8 cellular contexts compared by ENCODE assay signal in the genomic region with DNA sequence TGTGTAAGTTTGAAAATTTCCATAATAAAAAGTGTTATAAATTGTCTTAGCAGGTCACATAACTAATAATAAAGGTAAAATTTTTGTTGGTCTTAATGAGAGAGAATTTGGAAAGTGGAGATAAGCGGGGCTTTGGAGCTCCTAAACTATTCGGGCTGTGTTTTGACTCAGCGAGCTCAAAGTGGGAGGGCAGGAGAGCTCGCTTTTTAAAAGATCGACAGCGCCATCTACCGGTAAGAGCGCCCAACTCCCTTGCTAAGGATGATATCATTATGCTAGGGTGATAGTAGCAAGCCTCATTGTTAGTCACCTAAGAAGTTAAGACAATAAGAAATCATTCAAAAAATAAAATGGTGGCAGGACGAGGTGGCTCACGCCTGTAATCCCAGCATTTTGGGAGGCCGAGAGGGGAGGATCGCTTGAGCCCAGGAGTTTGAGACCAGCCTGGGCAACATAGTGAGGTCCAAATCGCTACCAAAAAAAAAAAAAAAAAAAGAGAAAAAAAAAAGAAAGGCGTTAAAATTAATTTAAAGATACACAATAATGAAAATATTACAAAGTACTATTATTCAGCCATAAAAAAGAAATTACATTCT. TPM values are rescaled to one million over a fixed set of nuclear protein-coding genes. Genes with fewer than 3 reads are reported as not detected.
DNase-seq lines count a peak whose midpoint lies in the region; ATAC-seq, FAIRE-seq and TF ChIP-seq lines count a peak whose summit lies in the region.

No MANE protein-coding gene starts in this region.

- CTCF ChIA-PET in activated CD4-positive, alpha-beta T cell treated with anti-CD3 and anti-CD28 coated beads for 36 hours (lab: Charles Lee), result interaction anchor here (0.6 to 7.8 kb wide), 47 partner anchors 9 to 688 kb away, joined by 3 to 92 read pairs (median 4); a partner anchor contains a TSS
- CTCF ChIA-PET in HepG2 (lab: Yijun Ruan, JAX; ENCODE audit: low intra/inter-chr PET ratio, low total read pairs), result interaction anchor here (0.8 to 1.5 kb wide), 6 partner anchors 8 to 604 kb away, joined by 3 to 8 read pairs (median 4); no protein-coding TSS in a partner anchor

- no peaks in the 10 kb centered on the region for H3K9me3 ChIP-seq in HepG2 (ENCODE audit: low read length)

- H3K27me3 ChIP-seq in HepG2 (ENCODE audit: control insufficient read depth in 1 of 2, insufficient read depth in 2 of 2, low read length in 2 of 2), result peaks cover 1 to 15% of the 10 kb centered on the region in 2 experiments; a peak in 2 of 5 replicates

- 11% methylated on average over 14 of the region's 14 CpGs for WGBS in HepG2 (ENCODE audit: low lambda C conversion rate)

- no TSS peak for BruUV-seq in HepG2 (replicated peaks; lab: Mats Ljungman, UMichigan)

- peaks cover 13% of the 10 kb centered on the region for H3K4me1 Mint-ChIP-seq in activated CD4-positive, alpha-beta T cell treated with anti-CD3 and anti-CD28 coated beads for 36 hours

- TF ChIP-seq CTCF in HepG2 (CRISPR knock-in tag; IDR thresholded peaks at IDR 0.05), result peak; percentile 91

- no peak overlapping the region for H3K4me3 ChIP-seq in HepG2 (replicated peaks in 1 of 3; ENCODE audit: insufficient read depth in 1 of 3, low read depth in 2 of 3, low read length in 3 of 3)

- H3K27ac ChIP-seq in HepG2 (ENCODE audit: extremely low read length, insufficient read depth, low read length), result no peak overlapping the region

- H3K4me3 Mint-ChIP-seq in activated CD4-positive, alpha-beta T cell treated with anti-CD3 and anti-CD28 coated beads for 36 hours, result no peak overlapping the region

- DNase-seq in D341Med (ENCODE audit: low spot score) (peak; percentile 81), NCI-H510A (lab: John Stamatoyannopoulos, UW) (peak; percentile 52), cerebellum (ENCODE audit: low spot score) (peak; percentile 84), HepG2 (ENCODE audit: low spot score) (peak; percentile 78)
- DNase-seq in activated CD4-positive, alpha-beta T cell treated with anti-CD3 and anti-CD28 coated beads for 36 hours, result peak; percentile 94
- peak; percentile 87 to 92 for DNase-seq in stimulated activated CD4-positive, alpha-beta T cell treated with anti-CD3 and anti-CD28 coated beads, Interleukin-4, amount 100 ng/mL, for 48 hours (ENCODE audit: low read depth in 2 of 2)

- no peaks in the 10 kb centered on the region for H3K79me2 ChIP-seq in HepG2 (ENCODE audit: insufficient read depth, low read length)

- no peak overlapping the region for H3K4me2 ChIP-seq in HepG2 (ENCODE audit: low read depth, low read length)

- intact Hi-C loops in activated CD4-positive, alpha-beta T cell treated with anti-CD3 and anti-CD28 coated beads for 36 hours (cut with DNase I, micrococcal nuclease), result loop anchor here (1.0 to 10.0 kb wide), 10 partner anchors 172 to 605 kb away; a partner anchor contains a TSS
- intact Hi-C loops in HepG2 (cut with micrococcal nuclease; ENCODE audit: unreplicated experiment), result loop anchor here (1.0 to 2.0 kb wide), 2 partner anchors 173 to 259 kb away; a partner anchor contains a TSS

- no peak overlapping the region for H3K27ac Mint-ChIP-seq in activated CD4-positive, alpha-beta T cell treated with anti-CD3 and anti-CD28 coated beads for 36 hours

- in situ Hi-C loops in HepG2 (cut with HindIII; ENCODE audit: extremely low pct_ligation_motif_present, low pct_unique_long_range_greater_than_20kb), result loop anchor here (5.0 to 25.0 kb wide), 3 partner anchors 260 to 625 kb away; a partner anchor contains a TSS

- no peak overlapping the region for H3K9ac ChIP-seq in HepG2 (ENCODE audit: insufficient read depth, low read depth, low read length)

- H3K36me3 ChIP-seq in HepG2 (replicated peaks in 1 of 2; ENCODE audit: control insufficient read depth in 1 of 2, insufficient read depth in 2 of 2, low read length in 2 of 2), result no peaks in the 10 kb centered on the region

- no peak for TF ChIP-seq POLR2A in HepG2 (IDR thresholded peaks at IDR 0.05; ENCODE audit: insufficient read depth in 1 of 2, low read depth in 2 of 2, low read length in 2 of 2)

- peak; percentile 89 for FAIRE-seq in HepG2 (lab: Jason Lieb, UNC)

- no peaks in the 10 kb centered on the region for H3K9me3 Mint-ChIP-seq in activated CD4-positive, alpha-beta T cell treated with anti-CD3 and anti-CD28 coated beads for 36 hours (ENCODE audit: low read depth)

- no peaks in the 10 kb centered on the region for H4K20me1 ChIP-seq in HepG2 (ENCODE audit: insufficient read depth, low read length)

- no peaks in the 10 kb centered on the region for H3K36me3 Mint-ChIP-seq in activated CD4-positive, alpha-beta T cell treated with anti-CD3 and anti-CD28 coated beads for 36 hours (ENCODE audit: low read depth)

- H3K4me1 ChIP-seq in HepG2 (ENCODE audit: insufficient read depth, low read length), result peaks cover 26% of the 10 kb centered on the region

- POLR2A ChIA-PET in activated CD4-positive, alpha-beta T cell treated with anti-CD3 and anti-CD28 coated beads for 36 hours (lab: Charles Lee), result interaction anchor here (0.6 to 1.0 kb wide), 3 partner anchors 92 to 514 kb away, joined by 3 to 4 read pairs (median 4); no protein-coding TSS in a partner anchor
- POLR2A ChIA-PET in HepG2 (lab: Yijun Ruan, JAX), result interaction anchor here (0.6 to 1.0 kb wide), 4 partner anchors 27 to 473 kb away, joined by 3 to 4 read pairs (median 4); a partner anchor contains a TSS

- H2AFZ ChIP-seq in HepG2 (ENCODE audit: low read length), result no peak overlapping the region

- peak; percentile 80 for TF ChIP-seq RAD21 in HepG2 (CRISPR knock-in tag; IDR thresholded peaks at IDR 0.05)

- no peak for TF ChIP-seq EP300 in HepG2 (IDR thresholded peaks at IDR 0.05; ENCODE audit: low read depth in 2 of 2, low read length in 2 of 2)
- no peak for TF ChIP-seq EP300 in HepG2 (CRISPR knock-in tag; IDR thresholded peaks at IDR 0.05; ENCODE audit: borderline replicate concordance)

- ATAC-seq in HG02678 (IDR thresholded peaks at IDR 0.05; ENCODE audit: unreplicated experiment), result peak; percentile 58
- ATAC-seq in activated CD4-positive, alpha-beta T cell treated with anti-CD3 and anti-CD28 coated beads for 36 hours, result peak; percentile 96
- peak; percentile 95 for ATAC-seq in HepG2
- ATAC-seq in GM18868 (IDR thresholded peaks at IDR 0.05; ENCODE audit: unreplicated experiment), result no peak

- no peaks in the 10 kb centered on the region for H3K27me3 Mint-ChIP-seq in activated CD4-positive, alpha-beta T cell treated with anti-CD3 and anti-CD28 coated beads for 36 hours

RNA-seq across cellular contexts. Expression of a gene that starts 24.8 kb away (rescaled TPM):
- not detected for total RNA-seq in activated CD4-positive, alpha-beta T cell treated with anti-CD3 and anti-CD28 coated beads for 36 hours
- total RNA-seq in cerebellum (not detected), HepG2 (2016; rRNA removed; fragmentation: Illumina TruSeq; extraction: Trizol) (not detected in 2 replicates)
- total RNA-seq in HepG2 (2016; cell fraction: cytosol; rRNA removed; fragmentation: Illumina TruSeq; extraction: Trizol; ENCODE audit: low read depth), result not detected in 2 replicates
- not detected in 2 replicates for total RNA-seq in HepG2 (2016; cell fraction: insoluble cytoplasmic fraction; rRNA removed; fragmentation: Illumina TruSeq; extraction: Trizol)
- total RNA-seq in HepG2 (2016; cell fraction: membrane; rRNA removed; fragmentation: Illumina TruSeq; extraction: Trizol), result not detected in 2 replicates
- not detected in 2 replicates for total RNA-seq in HepG2 (2016; cell fraction: nucleus; rRNA removed; fragmentation: Illumina TruSeq; extraction: Trizol)
- polyA plus RNA-seq in HepG2 (2011; rRNA removed), result not detected in 2 replicates
- polyA plus RNA-seq in HepG2 (2011; cell fraction: cytosol; rRNA removed), result not detected in 2 replicates
- polyA plus RNA-seq in HepG2 (2011; cell fraction: nucleus; rRNA removed), result not detected in 2 replicates
- polyA plus RNA-seq in HepG2 (2012), result not detected in 2 replicates
- not detected in 2 replicates for polyA plus RNA-seq in HepG2 (2016; cell fraction: cytosol; fragmentation: Illumina TruSeq; extraction: Trizol; ENCODE audit: low read depth)
- polyA plus RNA-seq in HepG2 (2016; cell fraction: insoluble cytoplasmic fraction; fragmentation: Illumina TruSeq; extraction: Trizol; ENCODE audit: low read depth), result not detected in 2 replicates
- not detected in 2 replicates for polyA plus RNA-seq in HepG2 (2016; cell fraction: membrane; fragmentation: Illumina TruSeq; extraction: Trizol; ENCODE audit: low read depth)
- not detected in 2 replicates for polyA plus RNA-seq in HepG2 (2016; cell fraction: nucleus; fragmentation: Illumina TruSeq; extraction: Trizol; ENCODE audit: insufficient read depth, low read depth)
- polyA minus RNA-seq in HepG2 (2011; rRNA and poly(A)+ RNA removed; ENCODE audit: low replicate concordance), result not detected in 2 replicates
- not detected in 2 replicates for polyA minus RNA-seq in HepG2 (2011; cell fraction: cytosol; rRNA and poly(A)+ RNA removed)
- not detected in 2 replicates for polyA minus RNA-seq in HepG2 (2011; cell fraction: nucleus; rRNA and poly(A)+ RNA removed)

RNA-seq across cellular contexts. Expression of a gene that starts 27.0 kb away (rescaled TPM):
- total RNA-seq in activated CD4-positive, alpha-beta T cell treated with anti-CD3 and anti-CD28 coated beads for 36 hours, result under 1 TPM; 0.18 to 0.33 TPM
- total RNA-seq in cerebellum (not detected), HepG2 (2016; rRNA removed; fragmentation: Illumina TruSeq; extraction: Trizol) (0.02 TPM in 1 of 2 replicates, not detected in the other)
- not detected in 2 replicates for total RNA-seq in HepG2 (2016; cell fraction: cytosol; rRNA removed; fragmentation: Illumina TruSeq; extraction: Trizol; ENCODE audit: low read depth)
- not detected in 2 replicates for total RNA-seq in HepG2 (2016; cell fraction: insoluble cytoplasmic fraction; rRNA removed; fragmentation: Illumina TruSeq; extraction: Trizol)
- total RNA-seq in HepG2 (2016; cell fraction: membrane; rRNA removed; fragmentation: Illumina TruSeq; extraction: Trizol), result not detected in 2 replicates
- not detected in 2 replicates for total RNA-seq in HepG2 (2016; cell fraction: nucleus; rRNA removed; fragmentation: Illumina TruSeq; extraction: Trizol)
- polyA plus RNA-seq in HepG2 (2011; rRNA removed), result 0.01 and 0.24 TPM in 2 replicates
- polyA plus RNA-seq in HepG2 (2011; cell fraction: cytosol; rRNA removed), result not detected in 2 replicates
- polyA plus RNA-seq in HepG2 (2011; cell fraction: nucleus; rRNA removed), result 0.12 and 0.23 TPM in 2 replicates
- not detected in 2 replicates for polyA plus RNA-seq in HepG2 (2012)
- not detected in 2 replicates for polyA plus RNA-seq in HepG2 (2016; cell fraction: cytosol; fragmentation: Illumina TruSeq; extraction: Trizol; ENCODE audit: low read depth)
- polyA plus RNA-seq in HepG2 (2016; cell fraction: insoluble cytoplasmic fraction; fragmentation: Illumina TruSeq; extraction: Trizol; ENCODE audit: low read depth), result not detected in 2 replicates
- polyA plus RNA-seq in HepG2 (2016; cell fraction: membrane; fragmentation: Illumina TruSeq; extraction: Trizol; ENCODE audit: low read depth), result not detected in 2 replicates
- polyA plus RNA-seq in HepG2 (2016; cell fraction: nucleus; fragmentation: Illumina TruSeq; extraction: Trizol; ENCODE audit: insufficient read depth, low read depth), result not detected in 2 replicates
- polyA minus RNA-seq in HepG2 (2011; rRNA and poly(A)+ RNA removed; ENCODE audit: low replicate concordance), result 13.6 TPM in 1 of 2 replicates, not detected in the other
- not detected in 2 replicates for polyA minus RNA-seq in HepG2 (2011; cell fraction: cytosol; rRNA and poly(A)+ RNA removed)
- polyA minus RNA-seq in HepG2 (2011; cell fraction: nucleus; rRNA and poly(A)+ RNA removed), result 0.13 and 0.25 TPM in 2 replicates

RNA-seq across cellular contexts. Expression of a gene that starts 32.7 kb away (rescaled TPM):
- total RNA-seq in activated CD4-positive, alpha-beta T cell treated with anti-CD3 and anti-CD28 coated beads for 36 hours, result not detected
- not detected for total RNA-seq in cerebellum
- total RNA-seq in HepG2 (2016; rRNA removed; fragmentation: Illumina TruSeq; extraction: Trizol), result not detected in 2 replicates
- total RNA-seq in HepG2 (2016; cell fraction: cytosol; rRNA removed; fragmentation: Illumina TruSeq; extraction: Trizol; ENCODE audit: low read depth), result not detected in 2 replicates
- total RNA-seq in HepG2 (2016; cell fraction: insoluble cytoplasmic fraction; rRNA removed; fragmentation: Illumina TruSeq; extraction: Trizol), result not detected in 2 replicates
- not detected in 2 replicates for total RNA-seq in HepG2 (2016; cell fraction: membrane; rRNA removed; fragmentation: Illumina TruSeq; extraction: Trizol)
- total RNA-seq in HepG2 (2016; cell fraction: nucleus; rRNA removed; fragmentation: Illumina TruSeq; extraction: Trizol), result not detected in 2 replicates
- polyA plus RNA-seq in HepG2 (2011; rRNA removed), result not detected in 2 replicates
- not detected in 2 replicates for polyA plus RNA-seq in HepG2 (2011; cell fraction: cytosol; rRNA removed)
- polyA plus RNA-seq in HepG2 (2011; cell fraction: nucleus; rRNA removed), result not detected in 2 replicates
- polyA plus RNA-seq in HepG2 (2012), result not detected in 2 replicates
- polyA plus RNA-seq in HepG2 (2016; cell fraction: cytosol; fragmentation: Illumina TruSeq; extraction: Trizol; ENCODE audit: low read depth), result not detected in 2 replicates
- polyA plus RNA-seq in HepG2 (2016; cell fraction: insoluble cytoplasmic fraction; fragmentation: Illumina TruSeq; extraction: Trizol; ENCODE audit: low read depth), result not detected in 2 replicates
- polyA plus RNA-seq in HepG2 (2016; cell fraction: membrane; fragmentation: Illumina TruSeq; extraction: Trizol; ENCODE audit: low read depth), result not detected in 2 replicates
- polyA plus RNA-seq in HepG2 (2016; cell fraction: nucleus; fragmentation: Illumina TruSeq; extraction: Trizol; ENCODE audit: insufficient read depth, low read depth), result not detected in 2 replicates
- 0.07 TPM in 1 of 2 replicates, not detected in the other for polyA minus RNA-seq in HepG2 (2011; rRNA and poly(A)+ RNA removed; ENCODE audit: low replicate concordance)
- not detected in 2 replicates for polyA minus RNA-seq in HepG2 (2011; cell fraction: cytosol; rRNA and poly(A)+ RNA removed)
- not detected in 2 replicates for polyA minus RNA-seq in HepG2 (2011; cell fraction: nucleus; rRNA and poly(A)+ RNA removed)

RNA-seq across cellular contexts. Expression of a gene that starts 51.3 kb away (rescaled TPM):
- not detected for total RNA-seq in activated CD4-positive, alpha-beta T cell treated with anti-CD3 and anti-CD28 coated beads for 36 hours
- total RNA-seq in cerebellum (not detected), HepG2 (2016; rRNA removed; fragmentation: Illumina TruSeq; extraction: Trizol) (not detected in 2 replicates)
- not detected in 2 replicates for total RNA-seq in HepG2 (2016; cell fraction: cytosol; rRNA removed; fragmentation: Illumina TruSeq; extraction: Trizol; ENCODE audit: low read depth)
- not detected in 2 replicates for total RNA-seq in HepG2 (2016; cell fraction: insoluble cytoplasmic fraction; rRNA removed; fragmentation: Illumina TruSeq; extraction: Trizol)
- not detected in 2 replicates for total RNA-seq in HepG2 (2016; cell fraction: membrane; rRNA removed; fragmentation: Illumina TruSeq; extraction: Trizol)
- total RNA-seq in HepG2 (2016; cell fraction: nucleus; rRNA removed; fragmentation: Illumina TruSeq; extraction: Trizol), result not detected in 2 replicates
- not detected in 2 replicates for polyA plus RNA-seq in HepG2 (2011; rRNA removed)
- polyA plus RNA-seq in HepG2 (2011; cell fraction: cytosol; rRNA removed), result not detected in 2 replicates
- polyA plus RNA-seq in HepG2 (2011; cell fraction: nucleus; rRNA removed), result not detected in 2 replicates
- polyA plus RNA-seq in HepG2 (2012), result not detected in 2 replicates
- not detected in 2 replicates for polyA plus RNA-seq in HepG2 (2016; cell fraction: cytosol; fragmentation: Illumina TruSeq; extraction: Trizol; ENCODE audit: low read depth)
- polyA plus RNA-seq in HepG2 (2016; cell fraction: insoluble cytoplasmic fraction; fragmentation: Illumina TruSeq; extraction: Trizol; ENCODE audit: low read depth), result not detected in 2 replicates
- not detected in 2 replicates for polyA plus RNA-seq in HepG2 (2016; cell fraction: membrane; fragmentation: Illumina TruSeq; extraction: Trizol; ENCODE audit: low read depth)
- not detected in 2 replicates for polyA plus RNA-seq in HepG2 (2016; cell fraction: nucleus; fragmentation: Illumina TruSeq; extraction: Trizol; ENCODE audit: insufficient read depth, low read depth)
- not detected in 2 replicates for polyA minus RNA-seq in HepG2 (2011; rRNA and poly(A)+ RNA removed; ENCODE audit: low replicate concordance)
- polyA minus RNA-seq in HepG2 (2011; cell fraction: cytosol; rRNA and poly(A)+ RNA removed), result not detected in 2 replicates
- not detected in 2 replicates for polyA minus RNA-seq in HepG2 (2011; cell fraction: nucleus; rRNA and poly(A)+ RNA removed)
